In the genomic region with DNA sequence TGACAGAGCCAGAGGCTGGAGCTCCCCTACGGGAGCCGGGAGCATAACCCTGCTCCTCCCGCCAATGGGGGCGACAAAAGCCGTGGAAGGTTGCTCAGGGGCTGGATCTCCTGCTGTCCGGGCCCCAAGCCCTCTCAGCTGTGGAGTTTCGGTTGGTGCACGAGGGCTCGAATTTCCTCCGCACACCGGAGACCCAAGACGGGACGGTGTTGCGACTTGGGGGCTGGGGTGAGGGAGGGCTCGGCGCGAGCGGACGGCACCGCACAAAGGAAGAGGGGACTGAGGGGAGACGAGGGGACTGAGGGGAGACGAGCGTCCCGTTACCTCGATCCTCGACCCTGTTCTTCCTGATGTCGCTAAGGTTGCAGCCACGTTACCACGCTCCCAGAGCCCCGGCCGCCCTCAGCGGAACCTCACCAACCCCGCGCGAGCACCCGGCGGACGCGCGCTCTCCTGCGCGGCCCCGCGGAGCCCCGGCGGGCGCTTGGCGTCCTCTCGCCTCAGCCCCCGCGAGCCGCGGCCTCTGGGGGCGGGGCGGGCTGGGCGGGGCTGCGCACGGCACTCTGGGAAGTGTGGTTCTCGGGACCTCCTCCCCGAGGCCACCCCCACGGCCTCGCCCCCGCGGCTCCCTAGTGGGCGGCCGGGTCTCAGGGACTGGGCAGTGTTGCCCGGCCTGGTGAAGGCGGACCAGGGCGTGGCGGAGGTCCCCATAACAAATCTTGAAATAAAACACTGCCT, we compare ENCODE assay signal across 8 cellular contexts. TPM values are rescaled to one million over a fixed set of nuclear protein-coding genes. Genes with fewer than 3 reads are reported as not detected.
A peak's percentile ranks its signal among the peaks of the same experiment; 100 is the strongest.
DNase-seq lines count a peak whose midpoint lies in the region; ATAC-seq and TF ChIP-seq lines count a peak whose summit lies in the region.

TSS of gene KLHL8 (minus strand) at position 525 of the 738 bp plus-strand sequence. CDS start 25,079 bp downstream, outside the sequence.

- peaks cover 6% of the 10 kb centered on the region; the same call in 1 of the 2 replicates for H3K4me1 ChIP-seq in MM.1S (ENCODE audit: low read length)
- peaks cover 3% of the 10 kb centered on the region for H3K4me1 ChIP-seq in thymus (ENCODE audit: control insufficient read depth, insufficient read depth, low read length)

- H3K4me3 Mint-ChIP-seq in glutamatergic neuron (ENCODE audit: unreplicated experiment) (peak within 1 kb of the TSS; percentile 92), osteocyte (ENCODE audit: unreplicated experiment) (peak within 1 kb of the TSS; percentile 78)

- H3K27ac Mint-ChIP-seq in activated naive CD4-positive, alpha-beta T cell treated with anti-CD3 and anti-CD28 coated beads, Interleukin-2, amount 50 U/mL, for 72 hours, result peak within 1 kb of the TSS; percentile 87 to 91
- H3K27ac Mint-ChIP-seq in glutamatergic neuron (ENCODE audit: unreplicated experiment), result peak within 1 kb of the TSS; percentile 89
- peak within 1 kb of the TSS; percentile 86 for H3K27ac Mint-ChIP-seq in osteocyte (ENCODE audit: unreplicated experiment)

- H3K4me1 Mint-ChIP-seq in glutamatergic neuron (ENCODE audit: low read depth, unreplicated experiment) (peaks cover 3% of the 10 kb centered on the region), osteocyte (ENCODE audit: unreplicated experiment) (peaks cover 9% of the 10 kb centered on the region)

- peak within 1 kb of the TSS; percentile 98 for H3K4me2 ChIP-seq in MM.1S (ENCODE audit: low read depth, low read length)

- no peaks in the 10 kb centered on the region for H3K9me3 ChIP-seq in MM.1S (replicated peaks; ENCODE audit: insufficient read depth, low read length)
- no peaks in the 10 kb centered on the region for H3K9me3 ChIP-seq in thymus (ENCODE audit: control insufficient read depth)

- H3K36me3 ChIP-seq in GM06990 (ENCODE audit: control insufficient read depth, insufficient read depth, low read length) (no peaks in the 10 kb centered on the region), MM.1S (replicated peaks; ENCODE audit: insufficient read depth, low read length) (no peaks in the 10 kb centered on the region), thymus (ENCODE audit: control insufficient read depth, insufficient read depth) (no peaks in the 10 kb centered on the region)

- WGBS in thymus, result under 1% methylated on average over 70 of the region's 70 CpGs

- H3K27me3 Mint-ChIP-seq in glutamatergic neuron (ENCODE audit: unreplicated experiment), result peaks cover 2% of the 10 kb centered on the region
- no peaks in the 10 kb centered on the region for H3K27me3 Mint-ChIP-seq in osteocyte (ENCODE audit: unreplicated experiment)

- peak within 1 kb of the TSS; percentile 83 for H3K27ac ChIP-seq in MM.1S (ENCODE audit: low read length)
- H3K27ac ChIP-seq in thymus (ENCODE audit: low read depth), result peak within 1 kb of the TSS; percentile 93

- H3K4me3 ChIP-seq in GM06990 (replicated peaks; ENCODE audit: low read depth, low read length) (peak within 1 kb of the TSS; percentile 99), MM.1S (ENCODE audit: low read length) (peak within 1 kb of the TSS; percentile 93), thymus (ENCODE audit: low read length) (peak within 1 kb of the TSS; percentile 95)

- no peaks in the 10 kb centered on the region for H3K9me3 Mint-ChIP-seq in activated naive CD4-positive, alpha-beta T cell treated with anti-CD3 and anti-CD28 coated beads, Interleukin-2, amount 50 U/mL, for 72 hours
- H3K9me3 Mint-ChIP-seq in glutamatergic neuron (ENCODE audit: unreplicated experiment) (peaks cover 9% of the 10 kb centered on the region), osteocyte (ENCODE audit: unreplicated experiment) (no peaks in the 10 kb centered on the region)

- H3F3A ChIP-seq in MM.1S (ENCODE audit: insufficient read depth, low read length), result peaks cover 11% of the 10 kb centered on the region; the same call in 1 of the 2 replicates

- no peaks in the 10 kb centered on the region for H3K9me2 ChIP-seq in MM.1S (replicated peaks; ENCODE audit: insufficient read depth, low read length)

- H3K9ac ChIP-seq in MM.1S (ENCODE audit: low read length), result peak within 1 kb of the TSS; percentile 86

- H3K36me3 Mint-ChIP-seq in activated naive CD4-positive, alpha-beta T cell treated with anti-CD3 and anti-CD28 coated beads, Interleukin-2, amount 50 U/mL, for 72 hours, result peaks cover 0 to 8% of the 10 kb centered on the region in 2 donors
- no peaks in the 10 kb centered on the region for H3K36me3 Mint-ChIP-seq in glutamatergic neuron (ENCODE audit: unreplicated experiment)
- no peaks in the 10 kb centered on the region for H3K36me3 Mint-ChIP-seq in osteocyte (ENCODE audit: unreplicated experiment)

- H3K79me2 ChIP-seq in MM.1S (ENCODE audit: low read length), result peaks cover 44% of the 10 kb centered on the region

- peak within 1 kb of the TSS; percentile 91 for H2AFZ ChIP-seq in MM.1S (ENCODE audit: low read length)

- ATAC-seq in SK-N-SH treated with all-trans-retinoic acid at 6 μM for 48 hours, result peak; percentile 96
- peak; percentile 92 to 94 for ATAC-seq in activated naive CD4-positive, alpha-beta T cell treated with anti-CD3 and anti-CD28 coated beads, Interleukin-2, amount 50 U/mL, for 72 hours

- no peaks in the 10 kb centered on the region; the same call in 1 of the 2 replicates for H4K20me1 ChIP-seq in MM.1S (ENCODE audit: insufficient read depth, low read length)

- DNase-seq in GM06990 (ENCODE audit: extremely low read depth, insufficient read length) (peak; percentile 95), HCEC 1CT (peak; percentile 68), MM.1S (peak; percentile 92), glutamatergic neuron (peak; percentile 91), osteocyte (ENCODE audit: extremely low spot score, unreplicated experiment) (peak; percentile 95)
- peak; percentile 91 to 92 for DNase-seq in activated naive CD4-positive, alpha-beta T cell treated with anti-CD3 and anti-CD28 coated beads, Interleukin-2, amount 50 U/mL, for 72 hours (ENCODE audit: low spot score in 2 of 2)

- no peaks in the 10 kb centered on the region for H3K27me3 ChIP-seq in GM06990 (replicated peaks; ENCODE audit: control insufficient read depth, insufficient read depth, low read length)
- H3K27me3 ChIP-seq in MM.1S (replicated peaks; ENCODE audit: insufficient read depth, low read length), result no peaks in the 10 kb centered on the region
- H3K27me3 ChIP-seq in thymus (ENCODE audit: control insufficient read depth, insufficient read depth), result no peaks in the 10 kb centered on the region

- TF ChIP-seq CTCF in GM06990 (IDR thresholded peaks at IDR 0.05; ENCODE audit: insufficient read depth, low read length, poor library complexity, severe bottlenecking), result peak; percentile 27
- no peak for TF ChIP-seq CTCF in MM.1S (IDR thresholded peaks at IDR 0.05; ENCODE audit: low read length)
- no peak for TF ChIP-seq CTCF in glutamatergic neuron (IDR thresholded peaks at IDR 0.05; ENCODE audit: partially characterized antibody, unreplicated experiment)
- TF ChIP-seq CTCF in osteocyte (IDR thresholded peaks at IDR 0.05), result no peak

TF ChIP-seq in SK-N-SH treated with all-trans-retinoic acid at 6 μM for 48 hours, 23 proteins besides CTCF, POLR2A, EP300 and RAD21:
- TF ChIP-seq ESRRG (CRISPR knock-in tag; IDR thresholded peaks at IDR 0.05), result no peak
- no peak for TF ChIP-seq ZNF565 (CRISPR knock-in tag; conservative IDR thresholded peaks at IDR 0.05; ENCODE audit: low read depth)
- no peak for TF ChIP-seq SNAI2 (CRISPR knock-in tag; IDR thresholded peaks at IDR 0.05)
- TF ChIP-seq ZNF8 (CRISPR knock-in tag; IDR thresholded peaks at IDR 0.05), result no peak
- TF ChIP-seq, protein P1, sequence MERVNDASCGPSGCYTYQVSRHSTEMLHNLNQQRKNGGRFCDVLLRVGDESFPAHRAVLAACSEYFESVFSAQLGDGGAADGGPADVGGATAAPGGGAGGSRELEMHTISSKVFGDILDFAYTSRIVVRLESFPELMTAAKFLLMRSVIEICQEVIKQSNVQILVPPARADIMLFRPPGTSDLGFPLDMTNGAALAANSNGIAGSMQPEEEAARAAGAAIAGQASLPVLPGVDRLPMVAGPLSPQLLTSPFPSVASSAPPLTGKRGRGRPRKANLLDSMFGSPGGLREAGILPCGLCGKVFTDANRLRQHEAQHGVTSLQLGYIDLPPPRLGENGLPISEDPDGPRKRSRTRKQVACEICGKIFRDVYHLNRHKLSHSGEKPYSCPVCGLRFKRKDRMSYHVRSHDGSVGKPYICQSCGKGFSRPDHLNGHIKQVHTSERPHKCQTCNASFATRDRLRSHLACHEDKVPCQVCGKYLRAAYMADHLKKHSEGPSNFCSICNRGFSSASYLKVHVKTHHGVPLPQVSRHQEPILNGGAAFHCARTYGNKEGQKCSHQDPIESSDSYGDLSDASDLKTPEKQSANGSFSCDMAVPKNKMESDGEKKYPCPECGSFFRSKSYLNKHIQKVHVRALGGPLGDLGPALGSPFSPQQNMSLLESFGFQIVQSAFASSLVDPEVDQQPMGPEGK (CRISPR knock-in tag; IDR thresholded peaks at IDR 0.05; ENCODE audit: borderline replicate concordance), result no peak
- no peak for TF ChIP-seq BACH2 (CRISPR knock-in tag; IDR thresholded peaks at IDR 0.05; ENCODE audit: borderline replicate concordance)
- TF ChIP-seq ZNF70 (CRISPR knock-in tag; IDR thresholded peaks at IDR 0.05), result no peak
- no peak for TF ChIP-seq POU6F1 (CRISPR knock-in tag; IDR thresholded peaks at IDR 0.05; ENCODE audit: borderline replicate concordance, low read depth)
- no peak for TF ChIP-seq OSR1 (CRISPR knock-in tag; IDR thresholded peaks at IDR 0.05)
- no peak for TF ChIP-seq GLIS3 (CRISPR knock-in tag; IDR thresholded peaks at IDR 0.05)
- no peak for TF ChIP-seq RARB (CRISPR knock-in tag; IDR thresholded peaks at IDR 0.05)
- TF ChIP-seq ZC3H10 (CRISPR knock-in tag; IDR thresholded peaks at IDR 0.05), result no peak
TF ChIP-seq in SK-N-SH treated with all-trans-retinoic acid at 6 μM for 48 hours: peak in this region for 0.

RNA-seq across cellular contexts. Expression of gene KLHL8, which starts in this region (rescaled TPM):
- total RNA-seq in activated naive CD4-positive, alpha-beta T cell treated with anti-CD3 and anti-CD28 coated beads, Interleukin-2, amount 50 U/mL, for 72 hours, result 10 to 100 TPM in 1 of 2 donors, 1 to 10 TPM in 1; 8.4 to 13.6 TPM
- total RNA-seq in glutamatergic neuron (ENCODE audit: unreplicated experiment) (16.6 TPM), osteocyte (9.8 and 11.5 TPM in 2 replicates)
- 4.2 TPM for polyA plus RNA-seq in thymus

Comparison
In these comparisons a context has a peak if more than half of its experiments do, and no peak if none do; other contexts are left out.
1. Peak in every context shown above with its lines: DNase-seq, ATAC-seq, H3K4me3 ChIP-seq and H3K27ac ChIP-seq.